8 cellular contexts compared by ENCODE assay signal in genomic region chr15:85657132-85657531, GRCh38.
"Had no signal": no experiment of that assay in that cellular context is flagged by ENCODE, and none has a peak within 500 bp of the region (broad histone marks: within the 10 kb centered on the region; RNA-seq: fewer than 3 reads in every experiment).

No MANE protein-coding gene starts in this region.

- H2AFZ ChIP-seq: GM23338 had no signal

- ATAC-seq: GM23338 had no signal

- H3K27ac Mint-ChIP-seq: GM23338, H9 had no signal

- FAIRE-seq: H1, H54, HTR-8/SVneo had no signal

- DNase-seq: H9, HCEC 1CT, KBM-7 had no signal

- H3K9me3 Mint-ChIP-seq: GM23338, H9, IgD-negative memory B cell had no signal

- H3K4me2 ChIP-seq: GM23338 had no signal

- H3K4me3 Mint-ChIP-seq: GM23338, H9, IgD-negative memory B cell had no signal

- H3K27me3 Mint-ChIP-seq: IgD-negative memory B cell had no signal

- H3K4me3 ChIP-seq: GM23338 had no signal
